ENCODE assay signal across 18 cellular contexts in the genomic region with DNA sequence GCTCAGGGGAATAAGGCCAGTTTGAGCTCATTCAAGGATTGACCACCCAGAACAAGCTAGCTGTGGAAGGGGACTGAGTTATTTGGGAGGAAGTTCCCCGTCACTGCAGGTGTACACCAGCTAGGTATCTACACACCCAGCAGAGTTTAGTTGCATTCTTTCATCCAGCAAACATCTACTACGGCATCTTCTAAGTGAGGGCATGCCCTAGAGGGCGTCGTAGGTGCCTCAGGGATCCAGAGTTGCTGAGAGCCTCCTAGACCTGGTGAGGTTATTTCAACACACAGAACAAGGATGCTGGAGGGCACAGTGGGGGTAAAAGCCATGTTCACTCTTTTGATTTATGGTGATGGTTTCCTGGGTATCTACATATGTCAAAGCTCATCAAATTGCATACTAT.
DNase-seq lines count a peak whose midpoint lies in the region; ATAC-seq, FAIRE-seq and TF ChIP-seq lines count a peak whose summit lies in the region.
"Had no signal": no experiment of that assay in that cellular context is flagged by ENCODE, and none has a peak within 500 bp of the region (broad histone marks: within the 10 kb centered on the region; RNA-seq: fewer than 3 reads in every experiment).

No MANE protein-coding gene starts in this region.

- no peak overlapping the region for H2BK15ac ChIP-seq in H1 (ENCODE audit: low read length)

- H3K4me2 ChIP-seq in GM23338 (no peak overlapping the region), H1 (ENCODE audit: insufficient read depth in 1 of 2, low read depth in 2 of 2, low read length in 2 of 2) (no peak overlapping the region), smooth muscle cell (no peak overlapping the region)

- no peak for TF ChIP-seq EP300 in H1 (IDR thresholded peaks at IDR 0.05; ENCODE audit: borderline replicate concordance in 1 of 2, low read depth in 2 of 2, low read length in 2 of 2)

- H3K27me3 Mint-ChIP-seq in GM23338 (ENCODE audit: insufficient read depth, low read depth, poor library complexity) = no peaks in the 10 kb centered on the region

- H3K36me3 ChIP-seq in GM23338 (ENCODE audit: insufficient read depth) = no peaks in the 10 kb centered on the region
- no peaks in the 10 kb centered on the region for H3K36me3 ChIP-seq in Panc1 (ENCODE audit: control insufficient read depth, insufficient read depth, low read length)
- no peaks in the 10 kb centered on the region for H3K36me3 ChIP-seq in H1 (ENCODE audit: control insufficient read depth in 2 of 4, insufficient read depth in 4 of 4, low read length in 3 of 4)
- H3K36me3 ChIP-seq in mucosa of descending colon (ENCODE audit: low read depth) = no peaks in the 10 kb centered on the region
- no peaks in the 10 kb centered on the region for H3K36me3 ChIP-seq in ascending aorta
- H3K36me3 ChIP-seq in smooth muscle cell (ENCODE audit: low read depth) = no peaks in the 10 kb centered on the region
- H3K36me3 ChIP-seq: BLaER1 treated with 17β-estradiol and CSF1 and Interleukin-3, amounts not matched to agents 10 nM and 100 nM; HAP-1 had no signal

- no peak overlapping the region for H2BK20ac ChIP-seq in H1 (ENCODE audit: low read length)

- H3K9me3 ChIP-seq in Panc1 (ENCODE audit: control insufficient read depth, insufficient read depth, low read depth, low read length) = no peaks in the 10 kb centered on the region
- no peaks in the 10 kb centered on the region for H3K9me3 ChIP-seq in H1 (ENCODE audit: insufficient read depth in 2 of 2, low read depth in 1 of 2, low read length in 1 of 2)
- no peaks in the 10 kb centered on the region for H3K9me3 ChIP-seq in mucosa of descending colon
- H3K9me3 ChIP-seq in ascending aorta = no peaks in the 10 kb centered on the region
- H3K9me3 ChIP-seq in smooth muscle cell (replicated peaks; ENCODE audit: low read depth) = no peaks in the 10 kb centered on the region
- H3K9me3 ChIP-seq: HAP-1 had no signal

- no peak overlapping the region for H3K4ac ChIP-seq in H1 (replicated peaks; ENCODE audit: insufficient read length, low read depth, low read length)

- TF ChIP-seq RAD21 in H1 (IDR thresholded peaks at IDR 0.05 in 1 of 2, conservative IDR thresholded peaks at IDR 0.05 in 1 of 2; ENCODE audit: low read depth in 2 of 2, low read length in 2 of 2) = no peak; a peak in 1 of 4 replicates

- H3K36me3 Mint-ChIP-seq in GM23338 (ENCODE audit: low read depth) = no peaks in the 10 kb centered on the region
- H3K36me3 Mint-ChIP-seq: CD8-positive, alpha-beta T cell; IgD-negative memory B cell had no signal

- in situ Hi-C loops in Panc1 (cut with HindIII; ENCODE audit: low pct_unique_long_range_greater_than_20kb, low sequenced_read_pairs) = no loop called here

- H3F3A ChIP-seq in GM23338 (replicated peaks; ENCODE audit: low read depth) (no peaks in the 10 kb centered on the region), smooth muscle cell (ENCODE audit: low read depth) (no peaks in the 10 kb centered on the region)

- H3K23ac ChIP-seq in H1 (ENCODE audit: insufficient read length) = no peak overlapping the region

- no peak overlapping the region for H3K4me3 Mint-ChIP-seq in GM23338
- H3K4me3 Mint-ChIP-seq: B cell; CD8-positive, alpha-beta T cell had no signal

- no peaks in the 10 kb centered on the region; the same call in 2 of the 3 replicates for H3K9me3 Mint-ChIP-seq in GM23338
- H3K9me3 Mint-ChIP-seq: CD8-positive, alpha-beta T cell had no signal

- H3K4me1 Mint-ChIP-seq in GM23338 = peaks cover 7% of the 10 kb centered on the region; the same call in 2 of the 3 replicates
- H3K4me1 Mint-ChIP-seq: B cell, IgD-negative memory B cell had no signal

- TF ChIP-seq POLR2A in H1 (IDR thresholded peaks at IDR 0.05; ENCODE audit: control extremely low read depth in 1 of 2, low read depth in 2 of 2, low read length in 2 of 2) = no peak

- H4K20me1 ChIP-seq in GM23338 (replicated peaks; ENCODE audit: insufficient read depth) (no peaks in the 10 kb centered on the region), H1 (replicated peaks in 1 of 2; ENCODE audit: control insufficient read depth in 1 of 2, insufficient read depth in 2 of 2, low read length in 2 of 2) (no peaks in the 10 kb centered on the region), smooth muscle cell (ENCODE audit: low read depth) (no peaks in the 10 kb centered on the region)
- H4K20me1 ChIP-seq: BLaER1 treated with 17β-estradiol and CSF1 and Interleukin-3, amounts not matched to agents 10 nM and 100 nM had no signal

- no peak overlapping the region for H4K5ac ChIP-seq in H1 (ENCODE audit: insufficient read length, low read depth, low read length)

- H2BK12ac ChIP-seq in H1 (ENCODE audit: low read depth, low read length) = no peak overlapping the region

- no peak overlapping the region for H2BK120ac ChIP-seq in H1 (replicated peaks; ENCODE audit: low read depth, low read length)

- H3K18ac ChIP-seq in H1 (ENCODE audit: extremely low read depth, low read length) = no peak overlapping the region

- H3K27ac ChIP-seq in GM23338 (ENCODE audit: low read depth) (no peak overlapping the region), Panc1 (ENCODE audit: low read length) (no peak overlapping the region), H1 (ENCODE audit: low read depth, low read length) (no peak overlapping the region), ascending aorta (no peak overlapping the region), smooth muscle cell (ENCODE audit: low read depth) (no peak overlapping the region)
- H3K27ac ChIP-seq: BLaER1 treated with 17β-estradiol and CSF1 and Interleukin-3, amounts not matched to agents 10 nM and 100 nM had no signal

- H2BK5ac ChIP-seq in H1 (ENCODE audit: low read depth, low read length) = no peak overlapping the region

- H2AK5ac ChIP-seq in H1 (ENCODE audit: low read depth, low read length) = no peak overlapping the region

- no peak overlapping the region for H2AFZ ChIP-seq in GM23338
- no peak overlapping the region for H2AFZ ChIP-seq in H1 (ENCODE audit: low read length)
- H2AFZ ChIP-seq in smooth muscle cell (ENCODE audit: low read depth) = no peak overlapping the region

- CTCF ChIA-PET in Panc1 (lab: Charles Lee) = interaction anchor here (0.6 kb wide), 1 partner anchor 26 kb away, joined by 5 read pairs; no protein-coding TSS in a partner anchor
- CTCF ChIA-PET in H1 (lab: Charles Lee; ENCODE audit: partially characterized antibody) = interaction anchor here (0.5 to 2.6 kb wide), 14 partner anchors 8 to 669 kb away, joined by 3 to 24 read pairs (median 4); no protein-coding TSS in a partner anchor

- H4K91ac ChIP-seq in H1 (replicated peaks; ENCODE audit: insufficient read length, low read length) = no peak overlapping the region

- peak; percentile 26 to 48; a peak in 3 of 4 replicates for TF ChIP-seq CTCF in GM23338 (conservative IDR thresholded peaks at IDR 0.05; ENCODE audit: low read depth in 2 of 2)
- peak; percentile 15; the same call in 1 of the 2 replicates for TF ChIP-seq CTCF in Panc1 (IDR thresholded peaks at IDR 0.05)
- peak in 2 of 3 experiments; percentile 5 to 17; a peak in 2 of 4 replicates for TF ChIP-seq CTCF in H1 (IDR thresholded peaks at IDR 0.05; ENCODE audit: control extremely low read depth in 1 of 3, insufficient read depth in 1 of 3, low read depth in 1 of 3, low read length in 3 of 3)
- no peak for TF ChIP-seq CTCF in mucosa of descending colon (IDR thresholded peaks at IDR 0.05)
- TF ChIP-seq CTCF in ascending aorta (IDR thresholded peaks at IDR 0.05) = no peak
- no peak for TF ChIP-seq CTCF in smooth muscle cell (IDR thresholded peaks at IDR 0.05; ENCODE audit: borderline replicate concordance, insufficient read depth, poor library complexity, severe bottlenecking)

- H3K27me3 ChIP-seq in GM23338 (ENCODE audit: insufficient read depth) (no peaks in the 10 kb centered on the region), Panc1 (ENCODE audit: control insufficient read depth, insufficient read depth, low read length) (peaks cover 3% of the 10 kb centered on the region; the same call in 1 of the 2 replicates), H1 (replicated peaks in 1 of 4; ENCODE audit: control insufficient read depth in 3 of 4, extremely low read depth in 1 of 4, insufficient read depth in 3 of 4, low read length in 3 of 4) (no peaks in the 10 kb centered on the region), ascending aorta (no peaks in the 10 kb centered on the region), smooth muscle cell (ENCODE audit: low read depth) (peaks cover 4% of the 10 kb centered on the region)
- H3K27me3 ChIP-seq: BLaER1 treated with 17β-estradiol and CSF1 and Interleukin-3, amounts not matched to agents 10 nM and 100 nM had no signal

- H3K4me3 ChIP-seq in GM23338 = no peak overlapping the region
- H3K4me3 ChIP-seq in Panc1 (ENCODE audit: low read depth in 2 of 2, low read length in 2 of 2) = no peak overlapping the region
- no peak overlapping the region for H3K4me3 ChIP-seq in H1 (ENCODE audit: extremely low read depth in 1 of 4, insufficient read depth in 2 of 4, low read depth in 3 of 4, low read length in 4 of 4)
- H3K4me3 ChIP-seq in mucosa of descending colon = no peak overlapping the region
- H3K4me3 ChIP-seq in ascending aorta = no peak overlapping the region
- H3K4me3 ChIP-seq in smooth muscle cell = no peak overlapping the region
- H3K4me3 ChIP-seq: BLaER1 treated with 17β-estradiol and CSF1 and Interleukin-3, amounts not matched to agents 10 nM and 100 nM; HAP-1 had no signal

- no peaks in the 10 kb centered on the region for H3K4me1 ChIP-seq in GM23338 (ENCODE audit: insufficient read depth)
- H3K4me1 ChIP-seq in Panc1 (ENCODE audit: control insufficient read depth, insufficient read depth, low read length) = no peaks in the 10 kb centered on the region
- peaks cover 0 to 4% (median 1%) of the 10 kb centered on the region in 4 experiments; a peak in 1 of 7 replicates for H3K4me1 ChIP-seq in H1 (replicated peaks in 1 of 4; ENCODE audit: control insufficient read depth in 3 of 4, insufficient read depth in 4 of 4, low read length in 3 of 4)
- no peaks in the 10 kb centered on the region for H3K4me1 ChIP-seq in mucosa of descending colon (ENCODE audit: low read depth)
- H3K4me1 ChIP-seq in ascending aorta = no peaks in the 10 kb centered on the region
- peaks cover 7% of the 10 kb centered on the region for H3K4me1 ChIP-seq in smooth muscle cell (ENCODE audit: low read depth)
- H3K4me1 ChIP-seq: HAP-1 had no signal

- H3K14ac ChIP-seq in H1 (ENCODE audit: insufficient read length) = no peak overlapping the region

- H3K27ac Mint-ChIP-seq in GM23338 = no peak overlapping the region
- H3K27ac Mint-ChIP-seq: B cell; CD8-positive, alpha-beta T cell; IgD-negative memory B cell had no signal

- no peak overlapping the region for H4K8ac ChIP-seq in H1 (ENCODE audit: extremely low read depth, insufficient read depth, low read length)

- H3K9ac ChIP-seq in H1 (replicated peaks in 1 of 4; ENCODE audit: extremely low read depth in 1 of 4, low read depth in 3 of 4, low read length in 3 of 4) = no peak overlapping the region
- H3K9ac ChIP-seq in smooth muscle cell (ENCODE audit: low read depth) = no peak overlapping the region
- H3K9ac ChIP-seq: BLaER1 treated with 17β-estradiol and CSF1 and Interleukin-3, amounts not matched to agents 10 nM and 100 nM had no signal

- DNase-seq in GM23338 (ENCODE audit: low spot score) = no peak
- no peak for DNase-seq in Panc1 (ENCODE audit: low read depth, low spot score)
- DNase-seq in H1 (ENCODE audit: low read depth in 1 of 2, low spot score in 2 of 2) = no peak
- no peak for DNase-seq in mucosa of descending colon
- DNase-seq in ascending aorta (ENCODE audit: low spot score in 2 of 2) = no peak
- no peak for DNase-seq in smooth muscle cell (lab: John Stamatoyannopoulos, UW; ENCODE audit: unreplicated experiment)
- DNase-seq in NCI-H2171 treated with DMSO at 0.1 percent for 48 hours (lab: John Stamatoyannopoulos, UW) = no peak
- DNase-seq: Calu3; CD8-positive, alpha-beta T cell; DMS53 had no signal

- peaks cover 5% of the 10 kb centered on the region; the same call in 1 of the 2 replicates for H3K9me2 ChIP-seq in GM23338 (ENCODE audit: insufficient read depth)

- intact Hi-C loops in Panc1 (cut with micrococcal nuclease; ENCODE audit: unreplicated experiment) = no loop called here
- intact Hi-C loops in mucosa of descending colon (cut with DNase I, micrococcal nuclease) = no loop called here
- intact Hi-C loops in ascending aorta (cut with DNase I) = no loop called here

- H3K79me1 ChIP-seq in H1 (ENCODE audit: low read depth, low read length) = no peaks in the 10 kb centered on the region

- no peak for FAIRE-seq in H1 (lab: Jason Lieb, UNC)
- FAIRE-seq: G401.6, GM12892, GM18507, HepG2 had no signal

- H3K79me2 ChIP-seq in GM23338 (replicated peaks; ENCODE audit: insufficient read depth) (no peaks in the 10 kb centered on the region), H1 (ENCODE audit: control insufficient read depth in 1 of 2, insufficient read depth in 2 of 2, low read length in 2 of 2) (no peaks in the 10 kb centered on the region), smooth muscle cell (ENCODE audit: low read depth) (no peaks in the 10 kb centered on the region)

- ATAC-seq in GM23338 (peak; percentile 64), Panc1 (no peak), mucosa of descending colon (peak; percentile 23)
- ATAC-seq: CD8-positive, alpha-beta T cell; HepG2 had no signal

- H3K23me2 ChIP-seq in H1 (ENCODE audit: low read depth, low read length) = no peaks in the 10 kb centered on the region

- WGBS in H1 (ENCODE audit: extremely low coverage in 1 of 2, insufficient coverage in 1 of 2, insufficient read length in 1 of 2, insufficient replicate concordance in 2 of 2, low coverage in 1 of 2, low lambda C conversion rate in 2 of 2, missing lambda C conversion rate in 1 of 2), 2 experiments = 82% methylated on average over 4 of the region's 4 CpGs; no CpG with 5 or more reads in 1 of the 2 experiments
- WGBS in smooth muscle cell (ENCODE audit: low lambda C conversion rate) = 57% methylated on average over 4 of the region's 4 CpGs

- no TSS peak for BruUV-seq in Panc1 (replicated peaks; lab: Mats Ljungman, UMichigan)

- H3K56ac ChIP-seq in H1 (replicated peaks; ENCODE audit: insufficient read length, low read depth, low read length) = no peak overlapping the region

- POLR2A ChIA-PET in Panc1 (lab: Charles Lee) = interaction anchor here (0.6 kb wide), 1 partner anchor 14 kb away, joined by 3 read pairs; no protein-coding TSS in a partner anchor
- POLR2A ChIA-PET in H1 (lab: Charles Lee; ENCODE audit: partially characterized antibody) = interaction anchor here (0.6 to 0.7 kb wide), 2 partner anchors 34 to 301 kb away, joined by 3 read pairs; no protein-coding TSS in a partner anchor

Comparison
In these comparisons a context has a peak if more than half of its experiments do, and no peak if none do; other contexts are left out.
1. CTCF ChIP-seq: peak in GM23338 (2 of 2), Panc1 (single experiment) and H1 (2 of 3); none in mucosa of descending colon (single experiment), ascending aorta (0 of 3) and smooth muscle cell (single experiment).